Comparison of ENCODE assay signal across 18 cellular contexts in the genomic region with DNA sequence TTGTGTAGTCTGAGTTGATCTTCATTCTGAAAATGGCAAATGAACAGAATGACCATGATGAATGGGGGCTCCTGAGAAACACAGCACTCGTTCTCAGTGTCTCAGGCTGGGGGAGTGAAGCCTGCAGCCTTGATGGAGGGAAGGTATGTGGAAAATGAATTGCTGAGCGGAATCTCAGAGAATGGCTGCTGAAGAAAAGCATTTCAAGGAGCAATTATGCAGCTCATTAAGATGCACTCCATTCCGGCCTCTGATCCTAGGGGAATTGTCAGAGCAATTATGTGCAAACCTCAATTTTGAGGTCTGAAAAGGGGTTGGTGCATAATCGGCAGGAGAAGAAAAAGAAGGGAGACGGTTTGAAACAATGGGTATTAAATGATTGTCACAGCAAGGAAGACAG.
DNase-seq lines count a peak whose midpoint lies in the region; ATAC-seq and TF ChIP-seq lines count a peak whose summit lies in the region.
"Had no signal": no experiment of that assay in that cellular context is flagged by ENCODE, and none has a peak within 500 bp of the region (broad histone marks: within the 10 kb centered on the region; RNA-seq: fewer than 3 reads in every experiment).

No MANE protein-coding gene starts in this region.

- 65 to 71% methylated on average over 5 of the region's 5 CpGs for WGBS in thyroid gland, 2 donors

- no peaks in the 10 kb centered on the region for H3K9me3 ChIP-seq in thyroid gland
- H3K9me3 ChIP-seq: psoas muscle, vagina had no signal

- H3K4me3 Mint-ChIP-seq in CD14-positive monocyte (no peak overlapping the region), WTC11 (no peak overlapping the region)
- H3K4me3 Mint-ChIP-seq in natural killer cell treated with Interleukin-12 subunit alpha and Interleukin-12 subunit beta and Interleukin-15 and Interleukin-18, amount 100 ng/mL, for 72 hours, result peak overlapping the region; percentile 23
- H3K4me3 Mint-ChIP-seq: activated naive CD8-positive, alpha-beta T cell treated with anti-CD3 and anti-CD28 coated beads for 36 hours; activated T-helper 1 cell treated with anti-CD3 and anti-CD28 coated beads, Interleukin-12 subunit alpha, Interleukin-12 subunit beta, Interleukin-2, Interleukin-4 antibody, amounts not matched to agents 30 ng/mL and 10 ng/mL and 1 ng/mL, durations not matched to agents 14 hours and 24 hours and 36 hours had no signal

- H3K36me3 Mint-ChIP-seq in CD14-positive monocyte (peaks cover 40 to 57% of the 10 kb centered on the region in 2 donors), WTC11 (no peaks in the 10 kb centered on the region)
- H3K36me3 Mint-ChIP-seq in natural killer cell treated with Interleukin-12 subunit alpha and Interleukin-12 subunit beta and Interleukin-15 and Interleukin-18, amount 100 ng/mL, for 72 hours, result peaks cover 5% of the 10 kb centered on the region

- no peak overlapping the region for H3K4me3 ChIP-seq in thyroid gland (replicated peaks in 1 of 3)
- H3K4me3 ChIP-seq: psoas muscle, vagina had no signal

- no peaks in the 10 kb centered on the region for H3K36me3 ChIP-seq in thyroid gland
- H3K36me3 ChIP-seq: vagina had no signal

- H3K4me1 Mint-ChIP-seq in CD14-positive monocyte (peaks cover 42% of the 10 kb centered on the region), WTC11 (peaks cover 48% of the 10 kb centered on the region)
- H3K4me1 Mint-ChIP-seq in natural killer cell treated with Interleukin-12 subunit alpha and Interleukin-12 subunit beta and Interleukin-15 and Interleukin-18, amount 100 ng/mL, for 72 hours (ENCODE audit: low read depth in 2 of 2), result peaks cover 60 to 71% of the 10 kb centered on the region in 2 donors

- no peaks in the 10 kb centered on the region for H3K27me3 ChIP-seq in thyroid gland
- H3K27me3 ChIP-seq: vagina had no signal

- H3K27ac Mint-ChIP-seq in CD14-positive monocyte (peak overlapping the region in 5 of 7 donors; percentile 31 to 85 (median 46)), WTC11 (peak overlapping the region; percentile 4; the same call in 1 of the 2 replicates)
- H3K27ac Mint-ChIP-seq in natural killer cell treated with Interleukin-12 subunit alpha and Interleukin-12 subunit beta and Interleukin-15 and Interleukin-18, amount 100 ng/mL, for 72 hours, result peak overlapping the region; percentile 14 to 69
- H3K27ac Mint-ChIP-seq: activated naive CD8-positive, alpha-beta T cell treated with anti-CD3 and anti-CD28 coated beads for 36 hours; activated T-helper 1 cell treated with anti-CD3 and anti-CD28 coated beads, Interleukin-12 subunit alpha, Interleukin-12 subunit beta, Interleukin-2, Interleukin-4 antibody, amounts not matched to agents 30 ng/mL and 10 ng/mL and 1 ng/mL, durations not matched to agents 14 hours and 24 hours and 36 hours had no signal

- peaks cover 0 to 2% (median 0%) of the 10 kb centered on the region in 7 donors for H3K9me3 Mint-ChIP-seq in CD14-positive monocyte
- no peaks in the 10 kb centered on the region for H3K9me3 Mint-ChIP-seq in WTC11
- H3K9me3 Mint-ChIP-seq in natural killer cell treated with Interleukin-12 subunit alpha and Interleukin-12 subunit beta and Interleukin-15 and Interleukin-18, amount 100 ng/mL, for 72 hours, result no peaks in the 10 kb centered on the region
- H3K9me3 Mint-ChIP-seq: activated naive CD8-positive, alpha-beta T cell treated with anti-CD3 and anti-CD28 coated beads for 36 hours; activated T-helper 1 cell treated with anti-CD3 and anti-CD28 coated beads, Interleukin-12 subunit alpha, Interleukin-12 subunit beta, Interleukin-2, Interleukin-4 antibody, amounts not matched to agents 30 ng/mL and 10 ng/mL and 1 ng/mL, durations not matched to agents 14 hours and 24 hours and 36 hours had no signal

- no peak overlapping the region for H3K27ac ChIP-seq in thyroid gland
- H3K27ac ChIP-seq: psoas muscle, vagina had no signal

- CTCF ChIA-PET in WTC11 (lab: Charles Lee), result interaction anchor here (1.0 kb wide), 1 partner anchor 242 kb away, joined by 3 read pairs; no protein-coding TSS in a partner anchor

- DNase-seq in CD14-positive monocyte (ENCODE audit: low spot score) (no peak), ELF-1 (ENCODE audit: low read depth, low spot score) (peak; percentile 24), WTC11 (ENCODE audit: low spot score) (no peak), NCI-H526 (lab: John Stamatoyannopoulos, UW) (no peak), thyroid gland (no peak)
- DNase-seq in natural killer cell treated with Interleukin-12 subunit alpha and Interleukin-12 subunit beta and Interleukin-15 and Interleukin-18, amount 100 ng/mL, for 72 hours (ENCODE audit: low spot score), result peak; percentile 29
- DNase-seq: activated naive CD8-positive, alpha-beta T cell treated with anti-CD3 and anti-CD28 coated beads for 36 hours; erythroblast; foreskin melanocyte; hippocampal formation; NCI-H2081; NCI-H526 treated with DMSO at 0.1 percent for 48 hours; psoas muscle; SW 1271 had no signal

- intact Hi-C loops in CD14-positive monocyte (cut with micrococcal nuclease) (no loop called here), thyroid gland (cut with DNase I) (no loop called here)

- POLR2A ChIA-PET in WTC11 (lab: Charles Lee), result no interaction called here

- no peak for TF ChIP-seq POLR2A in thyroid gland (IDR thresholded peaks at IDR 0.05)

- ATAC-seq in WTC11 (no peak; the same call in 1 of the 2 replicates), HG03432 (IDR thresholded peaks at IDR 0.05; ENCODE audit: unreplicated experiment) (no peak), GM18870 (IDR thresholded peaks at IDR 0.05; ENCODE audit: unreplicated experiment) (no peak)
- no peak for ATAC-seq in natural killer cell treated with Interleukin-12 subunit alpha and Interleukin-12 subunit beta and Interleukin-15 and Interleukin-18, amount 100 ng/mL, for 72 hours
- ATAC-seq: psoas muscle had no signal

- H3K4me1 ChIP-seq in thyroid gland, result no peaks in the 10 kb centered on the region
- H3K4me1 ChIP-seq: psoas muscle had no signal

- TF ChIP-seq CTCF in CD14-positive monocyte (IDR thresholded peaks at IDR 0.05) (no peak), WTC11 (IDR thresholded peaks at IDR 0.05) (no peak), thyroid gland (IDR thresholded peaks at IDR 0.05) (no peak)

- H3K27me3 Mint-ChIP-seq in CD14-positive monocyte (ENCODE audit: low read depth in 3 of 3), result peaks cover 0 to 2% (median 1%) of the 10 kb centered on the region in 3 donors
- H3K27me3 Mint-ChIP-seq in WTC11 (ENCODE audit: low read depth), result no peaks in the 10 kb centered on the region
- no peaks in the 10 kb centered on the region for H3K27me3 Mint-ChIP-seq in natural killer cell treated with Interleukin-12 subunit alpha and Interleukin-12 subunit beta and Interleukin-15 and Interleukin-18, amount 100 ng/mL, for 72 hours
- H3K27me3 Mint-ChIP-seq: activated naive CD8-positive, alpha-beta T cell treated with anti-CD3 and anti-CD28 coated beads for 36 hours had no signal

TF ChIP-seq in WTC11, 78 proteins besides CTCF, POLR2A, EP300 and RAD21:
- TF ChIP-seq JAZF1 (CRISPR knock-in tag; IDR thresholded peaks at IDR 0.05) (no peak), MXD4 (CRISPR knock-in tag; IDR thresholded peaks at IDR 0.05; ENCODE audit: borderline replicate concordance) (no peak), NFATC4 (CRISPR knock-in tag; IDR thresholded peaks at IDR 0.05) (no peak), ZNF121 (CRISPR knock-in tag; IDR thresholded peaks at IDR 0.05) (no peak), SP1 (CRISPR knock-in tag; conservative IDR thresholded peaks at IDR 0.05) (no peak), ZNF263 (CRISPR knock-in tag; IDR thresholded peaks at IDR 0.05; ENCODE audit: low read depth) (no peak), ZNF138 (CRISPR knock-in tag; conservative IDR thresholded peaks at IDR 0.05) (no peak)
- TF ChIP-seq, protein P1, sequence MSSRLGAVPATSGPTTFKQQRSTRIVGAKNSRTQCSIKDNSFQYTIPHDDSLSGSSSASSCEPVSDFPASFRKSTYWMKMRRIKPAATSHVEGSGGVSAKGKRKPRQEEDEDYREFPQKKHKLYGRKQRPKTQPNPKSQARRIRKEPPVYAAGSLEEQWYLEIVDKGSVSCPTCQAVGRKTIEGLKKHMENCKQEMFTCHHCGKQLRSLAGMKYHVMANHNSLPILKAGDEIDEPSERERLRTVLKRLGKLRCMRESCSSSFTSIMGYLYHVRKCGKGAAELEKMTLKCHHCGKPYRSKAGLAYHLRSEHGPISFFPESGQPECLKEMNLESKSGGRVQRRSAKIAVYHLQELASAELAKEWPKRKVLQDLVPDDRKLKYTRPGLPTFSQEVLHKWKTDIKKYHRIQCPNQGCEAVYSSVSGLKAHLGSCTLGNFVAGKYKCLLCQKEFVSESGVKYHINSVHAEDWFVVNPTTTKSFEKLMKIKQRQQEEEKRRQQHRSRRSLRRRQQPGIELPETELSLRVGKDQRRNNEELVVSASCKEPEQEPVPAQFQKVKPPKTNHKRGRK (CRISPR knock-in tag; IDR thresholded peaks at IDR 0.05; ENCODE audit: borderline replicate concordance), result no peak

Comparison
In these comparisons a context has a peak if more than half of its experiments do, and no peak if none do; other contexts are left out.
1. DNase-seq: peak in ELF-1 (single experiment) and natural killer cell treated with Interleukin-12 subunit alpha and Interleukin-12 subunit beta and Interleukin-15 and Interleukin-18, amount 100 ng/mL, for 72 hours (single experiment); none in CD14-positive monocyte (single experiment), WTC11 (single experiment), NCI-H526 (0 of 2) and thyroid gland (0 of 2).
2. Peak in every context shown above with its lines, with median percentiles within 50 percentile points of each other: H3K27ac Mint-ChIP-seq.